ENCODE assay signal across 8 cellular contexts in genomic region chr17:42049834-42050359, GRCh38. TPM values are rescaled to one million over a fixed set of nuclear protein-coding genes. Genes with fewer than 3 reads are reported as not detected.
DNase-seq lines count a peak whose midpoint lies in the region; ATAC-seq lines count a peak whose summit lies in the region.

No MANE protein-coding gene starts in this region.

- DNase-seq in HT-29 (ENCODE audit: low spot score) (peak; percentile 31), NCI-H510A treated with DMSO at 0.1 percent for 48 hours (lab: John Stamatoyannopoulos, UW) (no peak), DMS 273 (lab: John Stamatoyannopoulos, UW; ENCODE audit: unreplicated experiment) (no peak)
- DNase-seq in activated T-helper 1 cell treated with anti-CD3 and anti-CD28 coated beads, Interleukin-12 subunit alpha, Interleukin-12 subunit beta, Interleukin-2, Interleukin-4 antibody, amounts not matched to agents 30 ng/mL and 10 ng/mL and 1 ng/mL, durations not matched to agents 14 hours and 24 hours and 36 hours (ENCODE audit: low spot score) = no peak

- H3K9me3 ChIP-seq in iPS-18c (ENCODE audit: control insufficient read depth, insufficient read depth, low read length) = peaks cover 2% of the 10 kb centered on the region

- H3K27me3 Mint-ChIP-seq in activated T-helper 1 cell treated with anti-CD3 and anti-CD28 coated beads, Interleukin-12 subunit alpha, Interleukin-12 subunit beta, Interleukin-2, Interleukin-4 antibody, amounts not matched to agents 30 ng/mL and 10 ng/mL and 1 ng/mL, durations not matched to agents 14 hours and 24 hours and 36 hours (ENCODE audit: insufficient read depth) = peaks cover 49% of the 10 kb centered on the region
- H3K27me3 Mint-ChIP-seq in stimulated activated memory B cell treated with anti-CD40 and anti-IgM and Interleukin-4, amounts not matched to agents 10 μg/mL and 1 μg/mL and 100 μg/mL, for 72 hours = peaks cover 30% of the 10 kb centered on the region

- intact Hi-C loops in activated T-helper 1 cell treated with anti-CD3 and anti-CD28 coated beads, Interleukin-12 subunit alpha, Interleukin-12 subunit beta, Interleukin-2, Interleukin-4 antibody, amounts not matched to agents 30 ng/mL and 10 ng/mL and 1 ng/mL, durations not matched to agents 14 hours and 24 hours and 36 hours (cut with micrococcal nuclease) = no loop called here

- peak overlapping the region; percentile 71 for H3K4me3 Mint-ChIP-seq in activated T-helper 1 cell treated with anti-CD3 and anti-CD28 coated beads, Interleukin-12 subunit alpha, Interleukin-12 subunit beta, Interleukin-2, Interleukin-4 antibody, amounts not matched to agents 30 ng/mL and 10 ng/mL and 1 ng/mL, durations not matched to agents 14 hours and 24 hours and 36 hours
- peak overlapping the region; percentile 71 for H3K4me3 Mint-ChIP-seq in stimulated activated memory B cell treated with anti-CD40 and anti-IgM and Interleukin-4, amounts not matched to agents 10 μg/mL and 1 μg/mL and 100 μg/mL, for 72 hours

- peak overlapping the region; percentile 70 for H3K4me3 ChIP-seq in iPS-18c (ENCODE audit: insufficient read depth, low read depth, low read length)

- H3K27ac Mint-ChIP-seq in activated T-helper 1 cell treated with anti-CD3 and anti-CD28 coated beads, Interleukin-12 subunit alpha, Interleukin-12 subunit beta, Interleukin-2, Interleukin-4 antibody, amounts not matched to agents 30 ng/mL and 10 ng/mL and 1 ng/mL, durations not matched to agents 14 hours and 24 hours and 36 hours = no peak overlapping the region
- peak overlapping the region; percentile 59 for H3K27ac Mint-ChIP-seq in stimulated activated memory B cell treated with anti-CD40 and anti-IgM and Interleukin-4, amounts not matched to agents 10 μg/mL and 1 μg/mL and 100 μg/mL, for 72 hours

- ATAC-seq in stimulated activated memory B cell treated with anti-CD40 and anti-IgM and Interleukin-4, amounts not matched to agents 10 μg/mL and 1 μg/mL and 100 μg/mL, for 72 hours = no peak
- ATAC-seq in GM19328 (IDR thresholded peaks at IDR 0.05; ENCODE audit: unreplicated experiment) (no peak), GM18868 (IDR thresholded peaks at IDR 0.05; ENCODE audit: unreplicated experiment) (no peak)

- no peaks in the 10 kb centered on the region for H3K9me3 Mint-ChIP-seq in activated T-helper 1 cell treated with anti-CD3 and anti-CD28 coated beads, Interleukin-12 subunit alpha, Interleukin-12 subunit beta, Interleukin-2, Interleukin-4 antibody, amounts not matched to agents 30 ng/mL and 10 ng/mL and 1 ng/mL, durations not matched to agents 14 hours and 24 hours and 36 hours
- H3K9me3 Mint-ChIP-seq in stimulated activated memory B cell treated with anti-CD40 and anti-IgM and Interleukin-4, amounts not matched to agents 10 μg/mL and 1 μg/mL and 100 μg/mL, for 72 hours = no peaks in the 10 kb centered on the region

- peaks cover 7% of the 10 kb centered on the region for H3K4me1 Mint-ChIP-seq in activated T-helper 1 cell treated with anti-CD3 and anti-CD28 coated beads, Interleukin-12 subunit alpha, Interleukin-12 subunit beta, Interleukin-2, Interleukin-4 antibody, amounts not matched to agents 30 ng/mL and 10 ng/mL and 1 ng/mL, durations not matched to agents 14 hours and 24 hours and 36 hours (ENCODE audit: low read depth)
- peaks cover 7% of the 10 kb centered on the region for H3K4me1 Mint-ChIP-seq in stimulated activated memory B cell treated with anti-CD40 and anti-IgM and Interleukin-4, amounts not matched to agents 10 μg/mL and 1 μg/mL and 100 μg/mL, for 72 hours

- H3K36me3 Mint-ChIP-seq in activated T-helper 1 cell treated with anti-CD3 and anti-CD28 coated beads, Interleukin-12 subunit alpha, Interleukin-12 subunit beta, Interleukin-2, Interleukin-4 antibody, amounts not matched to agents 30 ng/mL and 10 ng/mL and 1 ng/mL, durations not matched to agents 14 hours and 24 hours and 36 hours (ENCODE audit: low read depth) = no peaks in the 10 kb centered on the region
- no peaks in the 10 kb centered on the region for H3K36me3 Mint-ChIP-seq in stimulated activated memory B cell treated with anti-CD40 and anti-IgM and Interleukin-4, amounts not matched to agents 10 μg/mL and 1 μg/mL and 100 μg/mL, for 72 hours

RNA-seq across cellular contexts. Expression of gene C17orf113, which starts 0.5 kb away (rescaled TPM):
- total RNA-seq in HT-29 (2014; rRNA removed; shearing (Covaris generic)) = 3.6 and 3.7 TPM in 2 replicates
- 0.05 TPM in 2 replicates for total RNA-seq in activated T-helper 1 cell treated with anti-CD3 and anti-CD28 coated beads, Interleukin-12 subunit alpha, Interleukin-12 subunit beta, Interleukin-2, Interleukin-4 antibody, amounts not matched to agents 30 ng/mL and 10 ng/mL and 1 ng/mL, durations not matched to agents 14 hours and 24 hours and 36 hours

RNA-seq across cellular contexts. Expression of gene NKIRAS2, which starts 30.0 kb away (rescaled TPM):
- total RNA-seq in HT-29 (2014; rRNA removed; shearing (Covaris generic)) = 50.1 and 62.1 TPM in 2 replicates
- 32.6 and 36.3 TPM in 2 replicates for total RNA-seq in activated T-helper 1 cell treated with anti-CD3 and anti-CD28 coated beads, Interleukin-12 subunit alpha, Interleukin-12 subunit beta, Interleukin-2, Interleukin-4 antibody, amounts not matched to agents 30 ng/mL and 10 ng/mL and 1 ng/mL, durations not matched to agents 14 hours and 24 hours and 36 hours

RNA-seq across cellular contexts. Expression of gene DNAJC7, which starts 32.7 kb away (rescaled TPM):
- total RNA-seq in HT-29 (2014; rRNA removed; shearing (Covaris generic)) = 49.1 and 52.8 TPM in 2 replicates
- total RNA-seq in activated T-helper 1 cell treated with anti-CD3 and anti-CD28 coated beads, Interleukin-12 subunit alpha, Interleukin-12 subunit beta, Interleukin-2, Interleukin-4 antibody, amounts not matched to agents 30 ng/mL and 10 ng/mL and 1 ng/mL, durations not matched to agents 14 hours and 24 hours and 36 hours = 124 and 129 TPM in 2 replicates

RNA-seq across cellular contexts. Expression of gene ZNF385C, which starts 48.4 kb away (rescaled TPM):
- total RNA-seq in HT-29 (2014; rRNA removed; shearing (Covaris generic)) = 0.08 and 0.37 TPM in 2 replicates
- 0.10 TPM in 1 of 2 replicates, not detected in the other for total RNA-seq in activated T-helper 1 cell treated with anti-CD3 and anti-CD28 coated beads, Interleukin-12 subunit alpha, Interleukin-12 subunit beta, Interleukin-2, Interleukin-4 antibody, amounts not matched to agents 30 ng/mL and 10 ng/mL and 1 ng/mL, durations not matched to agents 14 hours and 24 hours and 36 hours
